Comparison of ENCODE assay signal across 20 cellular contexts in the genomic region with DNA sequence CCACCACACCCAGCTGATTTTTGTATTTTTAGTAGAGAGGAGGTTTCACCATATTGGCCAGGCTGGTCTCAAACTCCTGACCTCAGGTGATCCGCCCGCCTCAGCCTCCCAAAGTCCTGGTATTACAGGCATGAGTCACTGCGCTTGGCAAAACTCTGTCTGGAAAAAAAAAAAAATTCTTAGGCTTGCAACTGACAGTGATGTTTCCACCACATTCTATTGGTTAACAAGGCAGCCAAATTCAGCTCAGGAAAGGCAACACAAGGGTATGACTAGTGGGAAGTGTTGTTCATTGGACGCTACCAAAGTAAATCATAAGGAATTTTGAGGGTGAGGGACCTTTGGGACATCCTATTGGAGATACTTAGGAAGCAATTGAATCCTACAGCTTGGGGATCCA. TPM values are rescaled to one million over a fixed set of nuclear protein-coding genes. Genes with fewer than 3 reads are reported as not detected.
DNase-seq lines count a peak whose midpoint lies in the region; ATAC-seq and TF ChIP-seq lines count a peak whose summit lies in the region.
"Had no signal": no experiment of that assay in that cellular context is flagged by ENCODE, and none has a peak within 500 bp of the region (broad histone marks: within the 10 kb centered on the region; RNA-seq: fewer than 3 reads in every experiment).

No MANE protein-coding gene starts in this region.

- no peak overlapping the region for H3K27ac ChIP-seq in osteoblast (ENCODE audit: low read depth, low read length)
- H3K27ac ChIP-seq: brain microvascular endothelial cell, KMS-11 had no signal

- no peak overlapping the region for H3K4me3 Mint-ChIP-seq in effector memory CD8-positive, alpha-beta T cell
- H3K4me3 Mint-ChIP-seq: CD14-positive monocyte, type B pancreatic cell had no signal

- peak overlapping the region; percentile 29 to 86 for H3K27ac Mint-ChIP-seq in effector memory CD8-positive, alpha-beta T cell
- H3K27ac Mint-ChIP-seq: CD14-positive monocyte, type B pancreatic cell had no signal

- peak; percentile 27 for DNase-seq in activated effector memory CD4-positive, alpha-beta T cell treated with anti-CD3 and anti-CD28 coated beads, Interleukin-2, amount 50 U/mL, for 16 hours
- DNase-seq in activated effector memory CD4-positive, alpha-beta T cell treated with Interleukin-2 at 50 U/mL for 16 hours, result no peak
- peak; percentile 9 for DNase-seq in ELR (ENCODE audit: low read depth)
- DNase-seq in effector memory CD8-positive, alpha-beta T cell, result no peak
- DNase-seq in osteoblast (ENCODE audit: insufficient read length, low spot score, missing footprints), result peak; percentile 79
- DNase-seq in NCI-H510A treated with DMSO at 0.1 percent for 48 hours (lab: John Stamatoyannopoulos, UW), result no peak
- no peak for DNase-seq in epidermal melanocyte (ENCODE audit: insufficient read length, low spot score)
- DNase-seq: activated T-cell treated with anti-CD3 and anti-CD28 coated beads, Interleukin-2, amount 50 U/mL, for 48 hours; brain microvascular endothelial cell; effector CD8-positive, alpha-beta T cell; NCI-H1694 treated with DMSO at 0.1 percent for 48 hours; NCI-H69; retina; spleen; stimulated activated CD4-positive, alpha-beta T cell treated with anti-CD3 and anti-CD28 coated beads, Interleukin-4, amount 100 ng/mL, for 24 hours; T1000 had no signal

- TF ChIP-seq CTCF in osteoblast (IDR thresholded peaks at IDR 0.05; ENCODE audit: extremely low read depth, low read depth, low read length), result no peak

- H3K27me3 Mint-ChIP-seq in effector memory CD8-positive, alpha-beta T cell, result no peaks in the 10 kb centered on the region
- H3K27me3 Mint-ChIP-seq: type B pancreatic cell had no signal

- H3K4me1 Mint-ChIP-seq in effector memory CD8-positive, alpha-beta T cell (ENCODE audit: low read depth in 2 of 2), result peaks cover 15 to 17% of the 10 kb centered on the region in 2 donors

- no peak overlapping the region for H2AFZ ChIP-seq in osteoblast (ENCODE audit: low read length)

- no peaks in the 10 kb centered on the region for H3K36me3 ChIP-seq in osteoblast (ENCODE audit: insufficient read depth, low read length)
- H3K36me3 ChIP-seq: spleen had no signal

- H3K27me3 ChIP-seq in osteoblast (ENCODE audit: insufficient read depth, low read length), result no peaks in the 10 kb centered on the region
- H3K27me3 ChIP-seq: brain microvascular endothelial cell, spleen had no signal

- no peaks in the 10 kb centered on the region for H3K9me3 Mint-ChIP-seq in effector memory CD8-positive, alpha-beta T cell
- H3K9me3 Mint-ChIP-seq: type B pancreatic cell had no signal

- H3K9me3 ChIP-seq in osteoblast (ENCODE audit: low read depth, low read length), result no peaks in the 10 kb centered on the region
- H3K9me3 ChIP-seq: spleen had no signal

- H3K4me3 ChIP-seq in osteoblast (ENCODE audit: insufficient read depth, low read length), result no peak overlapping the region
- H3K4me3 ChIP-seq: spleen had no signal

- peaks cover 17% of the 10 kb centered on the region for H4K20me1 ChIP-seq in osteoblast (ENCODE audit: insufficient read depth, low read length)

- no peak for ATAC-seq in effector memory CD8-positive, alpha-beta T cell (replicated peaks)
- ATAC-seq in GM21717 (IDR thresholded peaks at IDR 0.05; ENCODE audit: unreplicated experiment), result no peak

- peaks cover 24% of the 10 kb centered on the region for H3K36me3 Mint-ChIP-seq in effector memory CD8-positive, alpha-beta T cell (ENCODE audit: insufficient read depth)
- H3K36me3 Mint-ChIP-seq: CD14-positive monocyte, type B pancreatic cell had no signal

- peaks cover 10% of the 10 kb centered on the region for H3K4me1 ChIP-seq in osteoblast (ENCODE audit: insufficient read depth, low read length)

- no peak overlapping the region for H3K4me2 ChIP-seq in osteoblast (ENCODE audit: insufficient read depth, low read length)
- H3K4me2 ChIP-seq: KMS-11 had no signal

- peaks cover 21% of the 10 kb centered on the region for H3K79me2 ChIP-seq in osteoblast (ENCODE audit: insufficient read depth, low read length)

RNA-seq across cellular contexts. Expression of gene SBNO1, which starts 2.9 kb away (rescaled TPM):
- 28.6 and 30.4 TPM in 2 replicates for total RNA-seq in osteoblast

RNA-seq across cellular contexts. Expression of gene KMT5A, which starts 16.4 kb away (rescaled TPM):
- total RNA-seq in osteoblast, result 49.6 and 51.0 TPM in 2 replicates

Comparison
In these comparisons a context has a peak if more than half of its experiments do, and no peak if none do; other contexts are left out.
1. DNase-seq: peak in activated effector memory CD4-positive, alpha-beta T cell treated with anti-CD3 and anti-CD28 coated beads, Interleukin-2, amount 50 U/mL, for 16 hours (single experiment), ELR (single experiment) and osteoblast (single experiment); none in activated effector memory CD4-positive, alpha-beta T cell treated with Interleukin-2 at 50 U/mL for 16 hours (single experiment), effector memory CD8-positive, alpha-beta T cell (0 of 3), NCI-H510A treated with DMSO at 0.1 percent for 48 hours (single experiment) and epidermal melanocyte (single experiment).